In the genomic region with DNA sequence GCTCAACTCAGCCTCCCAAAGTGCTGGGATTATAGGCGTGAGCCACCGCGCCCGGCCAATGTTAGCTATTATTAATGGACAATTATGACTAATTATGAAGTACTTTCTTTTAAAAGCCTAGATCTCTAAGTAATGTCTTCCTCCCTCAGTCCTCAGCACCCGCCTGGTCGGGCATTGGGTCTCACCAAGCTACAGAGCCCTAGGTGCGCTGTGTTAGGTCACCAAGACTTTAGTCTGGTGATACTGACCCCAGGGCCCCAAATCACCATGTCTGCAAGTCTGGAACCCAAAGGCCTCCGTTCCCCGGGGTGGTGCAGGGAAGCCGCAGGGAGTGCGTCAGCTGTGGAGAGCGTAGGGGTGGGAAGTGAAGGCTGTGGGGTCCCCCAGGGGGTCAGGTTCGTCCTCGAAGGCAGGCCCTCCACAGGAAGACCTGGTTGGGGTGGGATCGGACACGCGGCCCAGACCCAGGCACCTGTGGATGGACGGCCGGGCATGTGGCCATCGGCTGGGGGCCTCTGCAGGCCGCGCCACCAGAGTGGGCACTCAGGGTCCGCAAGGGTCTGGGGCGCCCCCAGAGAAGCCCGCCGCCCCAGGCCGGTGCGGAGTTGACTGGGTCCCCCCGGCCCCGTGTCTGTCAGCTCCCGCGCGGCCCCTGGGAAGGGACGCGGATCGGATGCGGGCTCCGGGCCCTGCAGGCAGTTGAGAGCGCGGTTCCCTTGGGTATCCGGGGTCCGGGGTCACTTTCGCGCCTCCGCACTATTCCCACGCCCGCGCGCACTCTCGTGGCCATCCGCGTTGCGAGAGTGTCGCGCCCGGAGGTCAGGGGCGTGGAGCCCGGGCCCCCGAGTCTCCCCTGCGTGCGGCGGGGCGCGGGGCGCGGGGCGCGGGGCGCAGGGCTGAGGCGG, we compare ENCODE assay signal across 8 cellular contexts. TPM values are rescaled to one million over a fixed set of nuclear protein-coding genes. Genes with fewer than 3 reads are reported as not detected.
DNase-seq lines count a peak whose midpoint lies in the region; ATAC-seq and FAIRE-seq lines count a peak whose summit lies in the region.

No MANE protein-coding gene starts in this region.

- H3K27me3 ChIP-seq in HUES6 (ENCODE audit: control insufficient read depth, insufficient read depth, low read length) (peaks cover 19% of the 10 kb centered on the region; the same call in 1 of the 2 replicates), adipocyte (replicated peaks; ENCODE audit: control insufficient read depth, insufficient read depth, low read length) (no peaks in the 10 kb centered on the region), iPS-20b (ENCODE audit: insufficient read depth, low read length) (peaks cover 34% of the 10 kb centered on the region)

- H3K27me3 Mint-ChIP-seq in stimulated activated naive CD8-positive, alpha-beta T cell treated with anti-CD3 and anti-CD28 coated beads, Interleukin-15, Interleukin-2, amounts not matched to agents 100 ng/mL and 50 ng/mL, for 24 hours, result peaks cover 4% of the 10 kb centered on the region

- H3K4me1 Mint-ChIP-seq in stimulated activated naive CD8-positive, alpha-beta T cell treated with anti-CD3 and anti-CD28 coated beads, Interleukin-15, Interleukin-2, amounts not matched to agents 100 ng/mL and 50 ng/mL, for 24 hours (ENCODE audit: low read depth), result peaks cover 38% of the 10 kb centered on the region

- H3K9me3 ChIP-seq in HUES6 (ENCODE audit: control insufficient read depth, insufficient read depth, low read depth, low read length) (no peaks in the 10 kb centered on the region), adipocyte (ENCODE audit: control insufficient read depth, low read length) (no peaks in the 10 kb centered on the region), iPS-20b (ENCODE audit: insufficient read depth, low read depth, low read length) (no peaks in the 10 kb centered on the region)

- DNase-seq in adipocyte (ENCODE audit: low read depth) (no peak), NCI-H146 treated with DMSO at 0.1 percent for 48 hours (lab: John Stamatoyannopoulos, UW; ENCODE audit: unreplicated experiment) (no peak), NCI-H187 (lab: John Stamatoyannopoulos, UW) (no peak), frontal cortex (ENCODE audit: low spot score in 2 of 2) (no peak)

- 0 out of 2 replicates have a peak, but pooled peaks cover 5% of the 10 kb centered on the region for H3K36me3 ChIP-seq in HUES6 (ENCODE audit: control insufficient read depth, insufficient read depth, low read length)
- peaks cover 4% of the 10 kb centered on the region for H3K36me3 ChIP-seq in adipocyte (ENCODE audit: control insufficient read depth, insufficient read depth, low read length, severe bottlenecking)
- peaks cover 3% of the 10 kb centered on the region; the same call in 1 of the 2 replicates for H3K36me3 ChIP-seq in iPS-20b (ENCODE audit: insufficient read depth, low read depth, low read length)

- H3K9ac ChIP-seq in HUES6 (ENCODE audit: low read length) (peak overlapping the region; percentile 53), adipocyte (ENCODE audit: low read length) (peak overlapping the region; percentile 76), iPS-20b (ENCODE audit: low read depth, low read length) (peak overlapping the region; percentile 71; the same call in 1 of the 2 replicates)

- H3K4me1 ChIP-seq in HUES6 (ENCODE audit: control insufficient read depth, insufficient read depth, low read length), result peaks cover 13% of the 10 kb centered on the region
- peaks cover 22% of the 10 kb centered on the region for H3K4me1 ChIP-seq in adipocyte (ENCODE audit: control insufficient read depth, insufficient read depth, low read length)
- peaks cover 9% of the 10 kb centered on the region for H3K4me1 ChIP-seq in iPS-20b (ENCODE audit: insufficient read depth, low read length)

- H3K9me3 Mint-ChIP-seq in stimulated activated naive CD8-positive, alpha-beta T cell treated with anti-CD3 and anti-CD28 coated beads, Interleukin-15, Interleukin-2, amounts not matched to agents 100 ng/mL and 50 ng/mL, for 24 hours, result no peaks in the 10 kb centered on the region

- H3K36me3 Mint-ChIP-seq in stimulated activated naive CD8-positive, alpha-beta T cell treated with anti-CD3 and anti-CD28 coated beads, Interleukin-15, Interleukin-2, amounts not matched to agents 100 ng/mL and 50 ng/mL, for 24 hours (ENCODE audit: low read depth), result no peaks in the 10 kb centered on the region

- no peak for ATAC-seq in GM21423 (IDR thresholded peaks at IDR 0.05; ENCODE audit: unreplicated experiment)

- no peak for FAIRE-seq in frontal cortex (lab: Jason Lieb, UNC)

- H3K27ac Mint-ChIP-seq in stimulated activated naive CD8-positive, alpha-beta T cell treated with anti-CD3 and anti-CD28 coated beads, Interleukin-15, Interleukin-2, amounts not matched to agents 100 ng/mL and 50 ng/mL, for 24 hours, result peak overlapping the region; percentile 55

- H3K4me3 ChIP-seq in HUES6 (ENCODE audit: low read depth, low read length) (peak overlapping the region; percentile 83), adipocyte (ENCODE audit: low read length) (peak overlapping the region; percentile 97), iPS-20b (ENCODE audit: low read length) (peak overlapping the region; percentile 82; the same call in 1 of the 2 replicates)

- H3K27ac ChIP-seq in HUES6 (ENCODE audit: low read depth, low read length) (peak overlapping the region; percentile 66), iPS-20b (ENCODE audit: low read length) (no peak overlapping the region)

- H3K4me3 Mint-ChIP-seq in stimulated activated naive CD8-positive, alpha-beta T cell treated with anti-CD3 and anti-CD28 coated beads, Interleukin-15, Interleukin-2, amounts not matched to agents 100 ng/mL and 50 ng/mL, for 24 hours, result peak overlapping the region; percentile 75

RNA-seq across cellular contexts. Expression of a gene that starts 0.7 kb away (rescaled TPM):
- 22.4 TPM for total RNA-seq in frontal cortex

RNA-seq across cellular contexts. Expression of a gene that starts 57.9 kb away (rescaled TPM):
- 6.5 TPM for total RNA-seq in frontal cortex

RNA-seq across cellular contexts. Expression of a gene that starts 58.9 kb away (rescaled TPM):
- total RNA-seq in frontal cortex, result 21.6 TPM

RNA-seq across cellular contexts. Expression of a gene that starts 58.9 kb away (rescaled TPM):
- total RNA-seq in frontal cortex, result 2.0 TPM
